ENCODE assay signal across 13 cellular contexts in the genomic region with DNA sequence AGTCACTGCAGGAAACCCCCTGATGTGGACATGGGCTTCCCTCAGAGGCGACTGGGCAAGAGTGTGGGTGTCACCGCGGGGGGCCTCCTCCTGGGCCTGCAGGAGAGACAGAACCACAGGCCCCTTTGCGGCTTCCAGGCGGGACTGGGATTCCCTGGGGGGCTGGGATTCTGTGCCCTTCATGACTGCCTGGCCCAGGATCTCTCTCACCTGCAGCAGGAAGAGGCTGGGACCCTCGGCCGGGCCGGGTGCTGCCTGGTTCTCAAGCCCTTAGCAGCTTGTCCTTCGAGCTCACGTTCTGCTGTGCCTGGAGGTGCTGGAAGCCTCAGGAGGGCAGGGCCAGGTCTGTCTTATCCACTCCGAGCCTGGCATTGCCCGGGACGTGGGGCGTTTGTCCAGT. TPM values are rescaled to one million over a fixed set of nuclear protein-coding genes. Genes with fewer than 3 reads are reported as not detected.
DNase-seq lines count a peak whose midpoint lies in the region; ATAC-seq and TF ChIP-seq lines count a peak whose summit lies in the region.
"Had no signal": no experiment of that assay in that cellular context is flagged by ENCODE, and none has a peak within 500 bp of the region (broad histone marks: within the 10 kb centered on the region; RNA-seq: fewer than 3 reads in every experiment).

No MANE protein-coding gene starts in this region.

- BruUV-seq in IMR-90 (replicated peaks; lab: Mats Ljungman, UMichigan): no TSS peak

- H4K20me1 ChIP-seq in IMR-90 (ENCODE audit: insufficient read depth, low read length): peaks cover 12% of the 10 kb centered on the region

- no peak overlapping the region for H3K9ac ChIP-seq in IMR-90 (ENCODE audit: low read depth, low read length)
- H3K9ac ChIP-seq in muscle layer of colon (ENCODE audit: low read length): no peak overlapping the region
- no peak overlapping the region for H3K9ac ChIP-seq in stomach smooth muscle (ENCODE audit: low read length in 2 of 2)

- in situ Hi-C loops in IMR-90 (cut with MboI; ENCODE audit: low sequenced_read_pairs): no loop called here

- H3K27ac ChIP-seq in IMR-90 (ENCODE audit: insufficient read depth, low read length) (no peak overlapping the region), muscle layer of colon (ENCODE audit: low read depth, low read length) (peak overlapping the region; percentile 66), stomach smooth muscle (ENCODE audit: low read length) (peak overlapping the region; percentile 87), adrenal gland (no peak overlapping the region)

- no peak overlapping the region for H3K4me3 Mint-ChIP-seq in T-helper 17 cell
- H3K4me3 Mint-ChIP-seq: B cell; CD4-positive, alpha-beta T cell had no signal

- no peak overlapping the region for H3K23ac ChIP-seq in IMR-90 (ENCODE audit: low read depth, low read length)

- no peak overlapping the region for H4K8ac ChIP-seq in IMR-90 (ENCODE audit: low read depth in 2 of 2, low read length in 2 of 2)

- H3K36me3 ChIP-seq in IMR-90 (ENCODE audit: control insufficient read depth, insufficient read depth, low read length) (peaks cover 43% of the 10 kb centered on the region), muscle layer of colon (ENCODE audit: insufficient read depth, low read length) (peaks cover 45% of the 10 kb centered on the region), stomach smooth muscle (ENCODE audit: control insufficient read depth in 2 of 2, insufficient read depth in 2 of 2, low read length in 2 of 2) (peaks cover 30 to 38% of the 10 kb centered on the region in 2 donors), adrenal gland (replicated peaks in 1 of 2) (peaks cover 0 to 53% of the 10 kb centered on the region in 2 donors)

- no peak overlapping the region for H4K91ac ChIP-seq in IMR-90 (ENCODE audit: insufficient read depth, low read depth, low read length)

- no peak overlapping the region for H3K14ac ChIP-seq in IMR-90 (replicated peaks; ENCODE audit: low read depth, low read length)

- H3K27me3 Mint-ChIP-seq in T-helper 17 cell: no peaks in the 10 kb centered on the region
- H3K27me3 Mint-ChIP-seq: B cell; CD4-positive, alpha-beta T cell had no signal

- H2AK5ac ChIP-seq in IMR-90 (ENCODE audit: low read depth, low read length): no peak overlapping the region

- WGBS in IMR-90 (ENCODE audit: extremely low coverage in 2 of 2, insufficient read length in 1 of 2), 2 experiments: 78% methylated on average over 5 of the region's 14 CpGs; no CpG with 5 or more reads in 1 of the 2 experiments
- WGBS in adrenal gland, 4 donors: 81 to 94% (median 85%) methylated on average over 5 to 14 of the region's 14 CpGs

- ATAC-seq in IMR-90 (ENCODE audit: low read depth) (no peak), T-helper 17 cell (no peak), HG02588 (IDR thresholded peaks at IDR 0.05; ENCODE audit: unreplicated experiment) (no peak)

- H3K36me3 Mint-ChIP-seq in T-helper 17 cell (ENCODE audit: low read depth): no peaks in the 10 kb centered on the region

- POLR2A ChIA-PET in IMR-90 (lab: Charles Lee; ENCODE audit: unreplicated experiment): no interaction called here

- H3K4me1 Mint-ChIP-seq in T-helper 17 cell: peaks cover 3% of the 10 kb centered on the region
- H3K4me1 Mint-ChIP-seq: B cell had no signal

- H2BK15ac ChIP-seq in IMR-90 (ENCODE audit: low read depth, low read length): no peak overlapping the region

- H2BK120ac ChIP-seq in IMR-90 (ENCODE audit: low read depth, low read length): no peak overlapping the region

- H3K56ac ChIP-seq in IMR-90 (ENCODE audit: extremely low read depth, insufficient read depth, low read length): no peak overlapping the region

- H2AK9ac ChIP-seq in IMR-90 (replicated peaks; ENCODE audit: low read depth, low read length, poor library complexity): peak overlapping the region; percentile 13

- H2BK5ac ChIP-seq in IMR-90 (ENCODE audit: low read depth, low read length, poor library complexity, severe bottlenecking): no peak overlapping the region

- CTCF ChIA-PET in IMR-90 (lab: Yijun Ruan, JAX): no interaction called here

- no peak overlapping the region for H3K4me3 ChIP-seq in IMR-90 (ENCODE audit: insufficient read depth, low read depth, low read length)
- H3K4me3 ChIP-seq in muscle layer of colon (ENCODE audit: low read depth in 1 of 2, low read length in 2 of 2): no peak overlapping the region
- no peak overlapping the region for H3K4me3 ChIP-seq in stomach smooth muscle (ENCODE audit: low read length in 2 of 2)
- no peak overlapping the region for H3K4me3 ChIP-seq in adrenal gland

- H4K5ac ChIP-seq in IMR-90 (ENCODE audit: low read depth, low read length): no peak overlapping the region

- H2AFZ ChIP-seq in IMR-90 (replicated peaks; ENCODE audit: low read length, poor library complexity): no peak overlapping the region

- no peak overlapping the region for H3K4ac ChIP-seq in IMR-90 (ENCODE audit: low read depth, low read length)

- H3K27me3 ChIP-seq in IMR-90 (ENCODE audit: control insufficient read depth, insufficient read depth, low read length) (no peaks in the 10 kb centered on the region), muscle layer of colon (ENCODE audit: control insufficient read depth in 1 of 2, insufficient read depth in 2 of 2, low read length in 2 of 2) (no peaks in the 10 kb centered on the region), stomach smooth muscle (ENCODE audit: control insufficient read depth in 1 of 2, insufficient read depth in 2 of 2, low read length in 2 of 2) (no peaks in the 10 kb centered on the region), adrenal gland (no peaks in the 10 kb centered on the region)

- no peak overlapping the region for H3K4me2 ChIP-seq in IMR-90 (ENCODE audit: low read depth, low read length)

- no peak for TF ChIP-seq POLR2A in IMR-90 (IDR thresholded peaks at IDR 0.05; ENCODE audit: low read depth, low read length)
- no peak for TF ChIP-seq POLR2A in adrenal gland (IDR thresholded peaks at IDR 0.05)

- H3K9me3 ChIP-seq in IMR-90 (ENCODE audit: control insufficient read depth, insufficient read depth, low read length): no peaks in the 10 kb centered on the region
- H3K9me3 ChIP-seq in T-helper 17 cell (ENCODE audit: control insufficient read depth, low read length, poor library complexity, severe bottlenecking): no peaks in the 10 kb centered on the region
- H3K9me3 ChIP-seq in muscle layer of colon (ENCODE audit: low read length): no peaks in the 10 kb centered on the region
- no peaks in the 10 kb centered on the region for H3K9me3 ChIP-seq in stomach smooth muscle (ENCODE audit: control insufficient read depth in 2 of 2, low read length in 2 of 2)
- no peaks in the 10 kb centered on the region for H3K9me3 ChIP-seq in adrenal gland (replicated peaks in 1 of 3)

- TF ChIP-seq CTCF in IMR-90 (conservative IDR thresholded peaks at IDR 0.05; ENCODE audit: low read depth, low read length): no peak
- no peak for TF ChIP-seq CTCF in adrenal gland (IDR thresholded peaks at IDR 0.05)

- intact Hi-C loops in IMR-90 (cut with micrococcal nuclease): no loop called here
- intact Hi-C loops in adrenal gland (cut with DNase I): no loop called here

- TF ChIP-seq RAD21 in IMR-90 (IDR thresholded peaks at IDR 0.05; ENCODE audit: low read length): no peak

- H3K27ac Mint-ChIP-seq in T-helper 17 cell: peak overlapping the region; percentile 14
- H3K27ac Mint-ChIP-seq: B cell; CD4-positive, alpha-beta T cell had no signal

- DNase-seq in IMR-90 (no peak), T-helper 17 cell (no peak), pons (ENCODE audit: low spot score) (no peak), adrenal gland (no peak)
- DNase-seq: C1 segment of cervical spinal cord; Calu3; CD4-positive, alpha-beta T cell; DMS 273 treated with DMSO at 0.1 percent for 48 hours; HCEC 1CT had no signal

- H2BK20ac ChIP-seq in IMR-90 (ENCODE audit: low read depth, low read length): no peak overlapping the region

- dilution Hi-C loops in IMR-90 (cut with HindIII; ENCODE audit: low sequenced_read_pairs, unreplicated experiment): no loop called here

- H3K79me1 ChIP-seq in IMR-90 (ENCODE audit: low read depth in 1 of 2, low read length in 2 of 2): peaks cover 25 to 57% of the 10 kb centered on the region in 2 experiments

- peaks cover 5% of the 10 kb centered on the region; the same call in 1 of the 2 replicates for H3K4me1 ChIP-seq in IMR-90 (ENCODE audit: control insufficient read depth, insufficient read depth, low read length)
- H3K4me1 ChIP-seq in muscle layer of colon (ENCODE audit: insufficient read depth, low read length): peaks cover 26% of the 10 kb centered on the region
- peaks cover 30% of the 10 kb centered on the region for H3K4me1 ChIP-seq in stomach smooth muscle (ENCODE audit: control insufficient read depth, insufficient read depth, low read length)
- no peaks in the 10 kb centered on the region for H3K4me1 ChIP-seq in adrenal gland (replicated peaks in 1 of 2)

- H3K18ac ChIP-seq in IMR-90 (ENCODE audit: low read depth, low read length): no peak overlapping the region

- H3K9me1 ChIP-seq in IMR-90 (ENCODE audit: insufficient read depth, low read length): no peaks in the 10 kb centered on the region; the same call in 1 of the 2 replicates

TF ChIP-seq in IMR-90, 13 proteins besides CTCF, POLR2A, EP300 and RAD21 (continues in another document):
- TF ChIP-seq ELK1 (IDR thresholded peaks at IDR 0.05; ENCODE audit: borderline replicate concordance, low read depth, low read length) (no peak), NFE2L2 (IDR thresholded peaks at IDR 0.05; ENCODE audit: low read depth, low read length) (no peak)

RNA-seq across cellular contexts. Expression of gene SUN1, which starts 11.8 kb away (rescaled TPM):
- total RNA-seq in IMR-90 (2012; rRNA removed): 113 and 129 TPM in 2 replicates
- 155 and 239 TPM in 2 replicates for polyA plus RNA-seq in IMR-90 (2012; rRNA removed)
- 84.1 and 183 TPM in 2 replicates for polyA plus RNA-seq in IMR-90 (2012; cell fraction: cytosol; rRNA removed)
- 1,009 and 1,044 TPM in 2 replicates for polyA plus RNA-seq in IMR-90 (2012; cell fraction: nucleus; rRNA removed; ENCODE audit: low replicate concordance)
- 10 to 100 TPM; 89.7 to 97.5 TPM for total RNA-seq in T-helper 17 cell
- total RNA-seq in adrenal gland: 100 to 1,000 TPM in 4 of 8 donors, 10 to 100 TPM in 4; 79.1 to 122 (median 99.9) TPM
- 100 to 1,000 TPM in 2 of 3 donors, 10 to 100 TPM in 1; 28.7 to 114 (median 105) TPM for polyA plus RNA-seq in adrenal gland

RNA-seq across cellular contexts. Expression of gene GET4, which starts 32.3 kb away (rescaled TPM):
- total RNA-seq in IMR-90 (2012; rRNA removed): 10.6 and 11.3 TPM in 2 replicates
- 30.9 and 37.2 TPM in 2 replicates for polyA plus RNA-seq in IMR-90 (2012; rRNA removed)
- polyA plus RNA-seq in IMR-90 (2012; cell fraction: cytosol; rRNA removed): 25.9 and 35.9 TPM in 2 replicates
- 104 and 238 TPM in 2 replicates for polyA plus RNA-seq in IMR-90 (2012; cell fraction: nucleus; rRNA removed; ENCODE audit: low replicate concordance)
- total RNA-seq in T-helper 17 cell: 10 to 100 TPM; 58.5 to 81.0 TPM
- 100 to 1,000 TPM in 1 of 8 donors, 10 to 100 TPM in 7; 44.7 to 190 (median 69.1) TPM for total RNA-seq in adrenal gland
- 100 to 1,000 TPM in 2 of 3 donors, 10 to 100 TPM in 1; 38.3 to 166 (median 164) TPM for polyA plus RNA-seq in adrenal gland

Comparison
In these comparisons a context has a peak if more than half of its experiments do, and no peak if none do; other contexts are left out.
1. H3K27ac ChIP-seq: peak in muscle layer of colon (single experiment) and stomach smooth muscle (single experiment); none in IMR-90 (single experiment) and adrenal gland (0 of 5).